Comparison of ENCODE assay signal across 23 cellular contexts in the genomic region with DNA sequence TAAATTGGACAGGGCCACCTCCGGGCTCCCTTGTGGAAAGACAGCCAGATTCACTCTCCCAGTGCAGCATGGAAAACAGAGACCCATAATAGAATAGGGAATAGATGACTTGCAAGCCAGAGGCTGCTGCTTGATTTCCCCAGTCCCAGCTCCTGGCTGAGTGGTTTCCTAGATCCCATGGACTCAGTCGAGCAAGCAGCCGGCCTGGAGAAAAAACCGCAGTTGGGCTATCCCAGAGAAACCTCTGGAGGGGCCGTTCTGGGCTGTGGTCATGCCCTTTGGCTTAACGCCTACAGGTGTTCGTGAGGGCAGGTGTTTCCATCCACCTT.
A peak's percentile ranks its signal among the peaks of the same experiment; 100 is the strongest.
DNase-seq lines count a peak whose midpoint lies in the region; ATAC-seq and TF ChIP-seq lines count a peak whose summit lies in the region.
"Had no signal": no experiment of that assay in that cellular context is flagged by ENCODE, and none has a peak within 500 bp of the region (broad histone marks: within the 10 kb centered on the region; RNA-seq: fewer than 3 reads in every experiment).

No MANE protein-coding gene starts in this region.

- no peak for ATAC-seq in activated naive CD4-positive, alpha-beta T cell treated with anti-CD3 and anti-CD28 coated beads, Interleukin-2, amount 50 U/mL, for 72 hours
- ATAC-seq in Right ventricle myocardium inferior, result no peak
- ATAC-seq: activated CD8-positive, alpha-beta T cell treated with anti-CD3 and anti-CD28 coated beads for 36 hours; gastroesophageal sphincter; natural killer cell treated with Interleukin-12 subunit alpha and Interleukin-12 subunit beta and Interleukin-15 and Interleukin-18, amount 100 ng/mL, for 72 hours; SK-N-SH treated with all-trans-retinoic acid at 6 μM for 48 hours had no signal

- DNase-seq in activated naive CD4-positive, alpha-beta T cell treated with anti-CD3 and anti-CD28 coated beads, Interleukin-2, amount 50 U/mL, for 72 hours (ENCODE audit: low spot score in 2 of 2), result no peak
- DNase-seq in glomerular visceral epithelial cell (ENCODE audit: extremely low spot score) (peak; percentile 49), nephron progenitor cell (no peak), Right ventricle myocardium inferior (ENCODE audit: missing footprints) (no peak), NAMALWA (ENCODE audit: low spot score) (no peak), DMS153 treated with DMSO at 0.1 percent for 48 hours (lab: John Stamatoyannopoulos, UW; ENCODE audit: unreplicated experiment) (no peak), retina (no peak)
- DNase-seq: activated CD8-positive, alpha-beta T cell treated with anti-CD3 and anti-CD28 coated beads for 36 hours; activated naive CD4-positive, alpha-beta T cell treated with anti-CD3 and anti-CD28 coated beads, Interleukin-2, amount 50 U/mL, for 16 hours; activated T-cell treated with anti-CD3 and anti-CD28 coated beads, Interleukin-2, amount 50 U/mL, for 4 hours; BE2C; COR-L47; endodermal cell; Karpas-422; mammary epithelial cell; MV-4-11; NCI-H187 treated with DMSO at 0.1 percent for 48 hours; stimulated activated naive CD4-positive, alpha-beta T cell treated with Interleukin-2 at 50 U/mL for 16 hours; T-helper 9 cell had no signal

- no peaks in the 10 kb centered on the region for H3K9me3 Mint-ChIP-seq in activated naive CD4-positive, alpha-beta T cell treated with anti-CD3 and anti-CD28 coated beads, Interleukin-2, amount 50 U/mL, for 24 hours
- H3K9me3 Mint-ChIP-seq in activated naive CD4-positive, alpha-beta T cell treated with anti-CD3 and anti-CD28 coated beads, Interleukin-2, amount 50 U/mL, for 72 hours, result no peaks in the 10 kb centered on the region
- H3K9me3 Mint-ChIP-seq in nephron progenitor cell, result no peaks in the 10 kb centered on the region
- H3K9me3 Mint-ChIP-seq: activated CD8-positive, alpha-beta T cell treated with anti-CD3 and anti-CD28 coated beads for 36 hours; activated T-cell treated with anti-CD3 and anti-CD28 coated beads, Interleukin-2, amount 50 U/mL, for 4 hours; endodermal cell; natural killer cell treated with Interleukin-12 subunit alpha and Interleukin-12 subunit beta and Interleukin-15 and Interleukin-18, amount 100 ng/mL, for 72 hours had no signal

- no peak for TF ChIP-seq CTCF in nephron progenitor cell (IDR thresholded peaks at IDR 0.05)

- peak overlapping the region; percentile 54 for H3K4me3 Mint-ChIP-seq in activated naive CD4-positive, alpha-beta T cell treated with anti-CD3 and anti-CD28 coated beads, Interleukin-2, amount 50 U/mL, for 24 hours
- H3K4me3 Mint-ChIP-seq in nephron progenitor cell, result peak overlapping the region; percentile 67
- H3K4me3 Mint-ChIP-seq: activated CD8-positive, alpha-beta T cell treated with anti-CD3 and anti-CD28 coated beads for 36 hours; activated T-cell treated with anti-CD3 and anti-CD28 coated beads, Interleukin-2, amount 50 U/mL, for 4 hours; natural killer cell treated with Interleukin-12 subunit alpha and Interleukin-12 subunit beta and Interleukin-15 and Interleukin-18, amount 100 ng/mL, for 72 hours had no signal

- peaks cover 21% of the 10 kb centered on the region for H3K27me3 Mint-ChIP-seq in activated naive CD4-positive, alpha-beta T cell treated with anti-CD3 and anti-CD28 coated beads, Interleukin-2, amount 50 U/mL, for 24 hours
- peaks cover 92% of the 10 kb centered on the region for H3K27me3 Mint-ChIP-seq in nephron progenitor cell (ENCODE audit: low read depth, poor library complexity)

- no peak overlapping the region for H3K27ac Mint-ChIP-seq in activated naive CD4-positive, alpha-beta T cell treated with anti-CD3 and anti-CD28 coated beads, Interleukin-2, amount 50 U/mL, for 24 hours
- H3K27ac Mint-ChIP-seq in activated naive CD4-positive, alpha-beta T cell treated with anti-CD3 and anti-CD28 coated beads, Interleukin-2, amount 50 U/mL, for 72 hours, result no peak overlapping the region
- H3K27ac Mint-ChIP-seq in nephron progenitor cell, result no peak overlapping the region
- H3K27ac Mint-ChIP-seq: activated CD8-positive, alpha-beta T cell treated with anti-CD3 and anti-CD28 coated beads for 36 hours; endodermal cell; natural killer cell treated with Interleukin-12 subunit alpha and Interleukin-12 subunit beta and Interleukin-15 and Interleukin-18, amount 100 ng/mL, for 72 hours had no signal

- intact Hi-C loops in Right ventricle myocardium inferior (cut with DNase I), result no loop called here

- no peaks in the 10 kb centered on the region for H3K36me3 Mint-ChIP-seq in activated naive CD4-positive, alpha-beta T cell treated with anti-CD3 and anti-CD28 coated beads, Interleukin-2, amount 50 U/mL, for 24 hours
- H3K36me3 Mint-ChIP-seq in activated naive CD4-positive, alpha-beta T cell treated with anti-CD3 and anti-CD28 coated beads, Interleukin-2, amount 50 U/mL, for 72 hours, result no peaks in the 10 kb centered on the region
- H3K36me3 Mint-ChIP-seq in nephron progenitor cell (ENCODE audit: low read depth), result no peaks in the 10 kb centered on the region
- H3K36me3 Mint-ChIP-seq: natural killer cell treated with Interleukin-12 subunit alpha and Interleukin-12 subunit beta and Interleukin-15 and Interleukin-18, amount 100 ng/mL, for 72 hours had no signal

- H3K4me1 Mint-ChIP-seq in activated naive CD4-positive, alpha-beta T cell treated with anti-CD3 and anti-CD28 coated beads, Interleukin-2, amount 50 U/mL, for 24 hours, result peaks cover 4% of the 10 kb centered on the region
- peaks cover 22% of the 10 kb centered on the region for H3K4me1 Mint-ChIP-seq in nephron progenitor cell
